Comparison of ENCODE assay signal across 8 cellular contexts in the genomic region with DNA sequence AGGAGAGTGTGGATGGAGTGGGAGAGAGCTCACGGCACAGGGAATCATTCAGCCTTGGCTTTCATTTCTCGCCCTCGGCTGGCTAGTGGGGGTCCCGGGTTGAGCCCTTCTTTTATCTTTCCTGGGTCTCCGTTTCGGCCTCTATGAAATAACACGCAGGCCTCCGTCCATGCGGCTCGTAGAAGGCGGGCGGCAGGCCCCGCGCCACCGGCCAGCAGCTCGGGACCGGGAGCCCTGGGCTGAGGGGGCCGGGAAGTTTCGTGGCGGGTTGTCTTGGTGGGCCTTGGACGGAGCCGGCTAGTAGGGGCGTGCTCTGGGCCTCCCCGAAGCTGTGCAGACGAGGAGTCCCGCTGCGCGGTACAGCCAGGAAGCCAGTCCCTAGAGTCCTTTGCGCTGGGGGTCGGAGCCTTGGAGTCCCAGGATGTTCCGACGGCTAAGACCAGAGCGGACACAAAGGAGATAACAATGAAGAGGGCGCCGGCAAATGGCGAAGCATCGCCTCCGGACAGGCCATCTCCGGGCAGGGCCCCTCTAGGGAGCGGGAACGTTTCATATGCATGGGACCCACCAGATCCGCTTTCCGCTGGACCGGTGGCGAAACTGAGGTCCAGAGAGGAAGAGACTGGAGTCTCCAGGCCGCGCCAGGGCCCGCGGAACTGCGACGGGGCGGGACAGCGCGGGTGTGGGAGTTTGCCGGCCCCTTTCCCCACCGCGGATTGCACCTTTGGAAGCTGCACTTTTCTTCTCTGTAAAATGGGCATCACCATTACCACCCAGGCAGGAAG. TPM values are rescaled to one million over a fixed set of nuclear protein-coding genes. Genes with fewer than 3 reads are reported as not detected.
DNase-seq lines count a peak whose midpoint lies in the region; TF ChIP-seq lines count a peak whose summit lies in the region.

No MANE protein-coding gene starts in this region.

- H3K36me3 Mint-ChIP-seq in T-helper 1 cell treated with Interleukin-12 subunit alpha and Interleukin-12 subunit beta and Interleukin-4 antibody, amounts not matched to agents 30 μg/mL and 1 μg/mL, for 36 hours (ENCODE audit: low read depth), result peaks cover 6% of the 10 kb centered on the region
- peaks cover 3% of the 10 kb centered on the region for H3K36me3 Mint-ChIP-seq in activated T-helper 1 cell treated with anti-CD3 and anti-CD28 coated beads, Interleukin-12 subunit alpha, Interleukin-12 subunit beta, Interleukin-2, Interleukin-4 antibody, amounts not matched to agents 30 ng/mL and 10 ng/mL and 1 ng/mL, durations not matched to agents 14 hours and 24 hours and 36 hours (ENCODE audit: low read depth)

- no peak for TF ChIP-seq POLR2A in stomach (IDR thresholded peaks at IDR 0.05)

- no peak overlapping the region for H3K9ac ChIP-seq in iPS-20b (ENCODE audit: low read depth, low read length)

- no peak overlapping the region for H3K27ac Mint-ChIP-seq in T-helper 1 cell treated with Interleukin-12 subunit alpha and Interleukin-12 subunit beta and Interleukin-4 antibody, amounts not matched to agents 30 μg/mL and 1 μg/mL, for 36 hours
- no peak overlapping the region for H3K27ac Mint-ChIP-seq in activated T-helper 1 cell treated with anti-CD3 and anti-CD28 coated beads, Interleukin-12 subunit alpha, Interleukin-12 subunit beta, Interleukin-2, Interleukin-4 antibody, amounts not matched to agents 30 ng/mL and 10 ng/mL and 1 ng/mL, durations not matched to agents 14 hours and 24 hours and 36 hours

- no peaks in the 10 kb centered on the region for H3K9me3 Mint-ChIP-seq in T-helper 1 cell treated with Interleukin-12 subunit alpha and Interleukin-12 subunit beta and Interleukin-4 antibody, amounts not matched to agents 30 μg/mL and 1 μg/mL, for 36 hours
- no peaks in the 10 kb centered on the region for H3K9me3 Mint-ChIP-seq in activated T-helper 1 cell treated with anti-CD3 and anti-CD28 coated beads, Interleukin-12 subunit alpha, Interleukin-12 subunit beta, Interleukin-2, Interleukin-4 antibody, amounts not matched to agents 30 ng/mL and 10 ng/mL and 1 ng/mL, durations not matched to agents 14 hours and 24 hours and 36 hours

- 1 to 6% (median 4%) methylated on average over 46 to 57 of the region's 57 CpGs for WGBS in stomach, 5 donors

- no peak for TF ChIP-seq CTCF in stomach (IDR thresholded peaks at IDR 0.05)

- H3K4me1 Mint-ChIP-seq in T-helper 1 cell treated with Interleukin-12 subunit alpha and Interleukin-12 subunit beta and Interleukin-4 antibody, amounts not matched to agents 30 μg/mL and 1 μg/mL, for 36 hours (ENCODE audit: low read depth), result peaks cover 38% of the 10 kb centered on the region
- peaks cover 33% of the 10 kb centered on the region for H3K4me1 Mint-ChIP-seq in activated T-helper 1 cell treated with anti-CD3 and anti-CD28 coated beads, Interleukin-12 subunit alpha, Interleukin-12 subunit beta, Interleukin-2, Interleukin-4 antibody, amounts not matched to agents 30 ng/mL and 10 ng/mL and 1 ng/mL, durations not matched to agents 14 hours and 24 hours and 36 hours (ENCODE audit: low read depth)

- intact Hi-C loops in activated T-helper 1 cell treated with anti-CD3 and anti-CD28 coated beads, Interleukin-12 subunit alpha, Interleukin-12 subunit beta, Interleukin-2, Interleukin-4 antibody, amounts not matched to agents 30 ng/mL and 10 ng/mL and 1 ng/mL, durations not matched to agents 14 hours and 24 hours and 36 hours (cut with micrococcal nuclease), result loop anchor here (1.0 to 5.0 kb wide), 5 partner anchors 15 to 1133 kb away; a partner anchor contains a TSS
- intact Hi-C loops in stomach (cut with DNase I; ENCODE audit: low total_unique reads), result no loop called here

- peak overlapping the region; percentile 56 for H3K4me3 Mint-ChIP-seq in T-helper 1 cell treated with Interleukin-12 subunit alpha and Interleukin-12 subunit beta and Interleukin-4 antibody, amounts not matched to agents 30 μg/mL and 1 μg/mL, for 36 hours
- peak overlapping the region; percentile 37 for H3K4me3 Mint-ChIP-seq in activated T-helper 1 cell treated with anti-CD3 and anti-CD28 coated beads, Interleukin-12 subunit alpha, Interleukin-12 subunit beta, Interleukin-2, Interleukin-4 antibody, amounts not matched to agents 30 ng/mL and 10 ng/mL and 1 ng/mL, durations not matched to agents 14 hours and 24 hours and 36 hours

- H3K9me3 ChIP-seq in iPS-20b (ENCODE audit: insufficient read depth, low read depth, low read length), result no peaks in the 10 kb centered on the region; the same call in 1 of the 2 replicates
- no peaks in the 10 kb centered on the region for H3K9me3 ChIP-seq in stomach

- no peak for DNase-seq in T-helper 1 cell
- DNase-seq in activated T-helper 1 cell treated with anti-CD3 and anti-CD28 coated beads, Interleukin-12 subunit alpha, Interleukin-12 subunit beta, Interleukin-2, Interleukin-4 antibody, amounts not matched to agents 30 ng/mL and 10 ng/mL and 1 ng/mL, durations not matched to agents 14 hours and 24 hours and 36 hours (ENCODE audit: low spot score), result no peak
- DNase-seq in stomach, result no peak
- no peak for DNase-seq in NCI-H2081 (lab: John Stamatoyannopoulos, UW)
- no peak for DNase-seq in NK-92 (lab: John Stamatoyannopoulos, UW; ENCODE audit: unreplicated experiment)
- no peak for DNase-seq in NCI-H187 (lab: John Stamatoyannopoulos, UW)

- TF ChIP-seq EP300 in stomach (IDR thresholded peaks at IDR 0.05), result no peak

- H3K27me3 Mint-ChIP-seq in T-helper 1 cell treated with Interleukin-12 subunit alpha and Interleukin-12 subunit beta and Interleukin-4 antibody, amounts not matched to agents 30 μg/mL and 1 μg/mL, for 36 hours (ENCODE audit: low read depth), result peaks cover 84% of the 10 kb centered on the region
- peaks cover 70% of the 10 kb centered on the region for H3K27me3 Mint-ChIP-seq in activated T-helper 1 cell treated with anti-CD3 and anti-CD28 coated beads, Interleukin-12 subunit alpha, Interleukin-12 subunit beta, Interleukin-2, Interleukin-4 antibody, amounts not matched to agents 30 ng/mL and 10 ng/mL and 1 ng/mL, durations not matched to agents 14 hours and 24 hours and 36 hours (ENCODE audit: insufficient read depth)

- H3K36me3 ChIP-seq in iPS-20b (ENCODE audit: insufficient read depth, low read depth, low read length) (no peaks in the 10 kb centered on the region), stomach (no peaks in the 10 kb centered on the region)

- H3K4me1 ChIP-seq in iPS-20b (ENCODE audit: insufficient read depth, low read length), result peaks cover 18% of the 10 kb centered on the region
- peaks cover 44 to 64% (median 53%) of the 10 kb centered on the region in 4 donors for H3K4me1 ChIP-seq in stomach

- no peak overlapping the region for H3K27ac ChIP-seq in iPS-20b (ENCODE audit: low read length)
- no peak overlapping the region for H3K27ac ChIP-seq in stomach

- peaks cover 93% of the 10 kb centered on the region for H3K27me3 ChIP-seq in iPS-20b (ENCODE audit: insufficient read depth, low read length)
- peaks cover 26 to 57% (median 55%) of the 10 kb centered on the region in 3 donors for H3K27me3 ChIP-seq in stomach

- H3K4me3 ChIP-seq in iPS-20b (ENCODE audit: low read length) (peak overlapping the region; percentile 55), stomach (peak overlapping the region; percentile 31 to 51 (median 45))

RNA-seq across cellular contexts. Expression of a gene that starts 4.3 kb away (rescaled TPM):
- not detected in 2 replicates for total RNA-seq in activated T-helper 1 cell treated with anti-CD3 and anti-CD28 coated beads, Interleukin-12 subunit alpha, Interleukin-12 subunit beta, Interleukin-2, Interleukin-4 antibody, amounts not matched to agents 30 ng/mL and 10 ng/mL and 1 ng/mL, durations not matched to agents 14 hours and 24 hours and 36 hours
- not detected for total RNA-seq in stomach
- not detected for polyA plus RNA-seq in stomach

RNA-seq across cellular contexts. Expression of a gene that starts 10.2 kb away (rescaled TPM):
- 0.21 TPM in 1 of 2 replicates, not detected in the other for total RNA-seq in activated T-helper 1 cell treated with anti-CD3 and anti-CD28 coated beads, Interleukin-12 subunit alpha, Interleukin-12 subunit beta, Interleukin-2, Interleukin-4 antibody, amounts not matched to agents 30 ng/mL and 10 ng/mL and 1 ng/mL, durations not matched to agents 14 hours and 24 hours and 36 hours
- total RNA-seq in stomach, result 1 to 10 TPM in 2 of 5 donors, under 1 TPM in 2, not detected in 1; 0.14 to 5.8 (median 2.9) TPM
- polyA plus RNA-seq in stomach, result under 1 TPM in 2 of 3 donors, not detected in 1; 0.20 to 0.46 TPM
